Comparison of ENCODE assay signal across 10 cellular contexts in the genomic region with DNA sequence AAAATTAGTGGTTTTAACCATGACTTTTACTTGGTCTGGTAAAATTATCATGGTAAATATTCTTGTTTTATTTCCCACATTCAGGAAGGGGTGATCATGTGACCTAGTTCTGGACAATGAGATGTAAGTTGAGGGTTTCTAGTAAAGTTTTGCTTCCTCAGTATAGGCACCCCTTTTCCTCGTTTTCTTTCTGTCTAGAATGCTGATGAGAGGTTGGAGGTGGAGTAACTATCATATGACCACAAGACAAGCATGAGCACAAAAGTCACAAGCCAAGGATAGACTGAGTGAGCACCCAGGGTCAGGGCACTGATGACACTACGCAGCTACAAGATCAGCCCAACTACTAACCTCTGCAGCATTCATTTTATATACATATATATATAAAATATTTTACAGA. TPM values are rescaled to one million over a fixed set of nuclear protein-coding genes. Genes with fewer than 3 reads are reported as not detected.
DNase-seq lines count a peak whose midpoint lies in the region; ATAC-seq, FAIRE-seq and TF ChIP-seq lines count a peak whose summit lies in the region.
"Had no signal": no experiment of that assay in that cellular context is flagged by ENCODE, and none has a peak within 500 bp of the region (broad histone marks: within the 10 kb centered on the region; RNA-seq: fewer than 3 reads in every experiment).

No MANE protein-coding gene starts in this region.

- H3K4me1 ChIP-seq in Peyer's patch: no peaks in the 10 kb centered on the region
- H3K4me1 ChIP-seq in gastroesophageal sphincter: peaks cover 0 to 10% (median 0%) of the 10 kb centered on the region in 3 donors
- H3K4me1 ChIP-seq in prostate gland (replicated peaks): no peaks in the 10 kb centered on the region

- H3K27me3 ChIP-seq in Peyer's patch: no peaks in the 10 kb centered on the region
- no peaks in the 10 kb centered on the region for H3K27me3 ChIP-seq in gastroesophageal sphincter
- H3K27me3 ChIP-seq in prostate gland (replicated peaks; ENCODE audit: insufficient read depth): no peaks in the 10 kb centered on the region

- peak overlapping the region in 1 of 4 donors; percentile 43 for H3K27ac ChIP-seq in Peyer's patch
- peak overlapping the region in 1 of 4 donors; percentile 54 for H3K27ac ChIP-seq in gastroesophageal sphincter
- no peak overlapping the region for H3K27ac ChIP-seq in prostate gland
- H3K27ac ChIP-seq: SK-N-MC had no signal

- no peak for FAIRE-seq in H54 (lab: Jason Lieb, UNC)

- H3K36me3 ChIP-seq in Peyer's patch (no peaks in the 10 kb centered on the region), gastroesophageal sphincter (no peaks in the 10 kb centered on the region), prostate gland (no peaks in the 10 kb centered on the region)

- H3K9me3 ChIP-seq in Peyer's patch (no peaks in the 10 kb centered on the region), gastroesophageal sphincter (no peaks in the 10 kb centered on the region), prostate gland (no peaks in the 10 kb centered on the region)

- peaks cover 26% of the 10 kb centered on the region for H3K27me3 Mint-ChIP-seq in activated T-helper 1 cell treated with anti-CD3 and anti-CD28 coated beads, Interleukin-12 subunit alpha, Interleukin-12 subunit beta, Interleukin-2, Interleukin-4 antibody, amounts not matched to agents 30 ng/mL and 10 ng/mL and 1 ng/mL, durations not matched to agents 14 hours and 24 hours and 36 hours (ENCODE audit: insufficient read depth)

- H3K4me3 ChIP-seq in GM12875 (ENCODE audit: low read depth, low read length) (peak overlapping the region; percentile 53), Peyer's patch (peak overlapping the region; percentile 37 to 60 (median 38)), gastroesophageal sphincter (peak overlapping the region; percentile 32 to 43), prostate gland (peak overlapping the region; percentile 26 to 37)
- H3K4me3 ChIP-seq: SK-N-MC had no signal

- DNase-seq in Peyer's patch: no peak
- DNase-seq in prostate gland (ENCODE audit: low spot score): no peak
- no peak for DNase-seq in activated effector memory CD4-positive, alpha-beta T cell treated with anti-CD3 and anti-CD28 coated beads, Interleukin-2, amount 50 U/mL, for 16 hours
- DNase-seq in activated T-helper 1 cell treated with anti-CD3 and anti-CD28 coated beads, Interleukin-12 subunit alpha, Interleukin-12 subunit beta, Interleukin-2, Interleukin-4 antibody, amounts not matched to agents 30 ng/mL and 10 ng/mL and 1 ng/mL, durations not matched to agents 14 hours and 24 hours and 36 hours (ENCODE audit: low spot score): no peak
- DNase-seq in activated T-cell treated with anti-CD3 and anti-CD28 coated beads for 4 hours: no peak
- DNase-seq in H54 (ENCODE audit: insufficient read length, low spot score): no peak
- DNase-seq: NCI-H1436 had no signal

- no peaks in the 10 kb centered on the region for H3K4me1 Mint-ChIP-seq in activated T-helper 1 cell treated with anti-CD3 and anti-CD28 coated beads, Interleukin-12 subunit alpha, Interleukin-12 subunit beta, Interleukin-2, Interleukin-4 antibody, amounts not matched to agents 30 ng/mL and 10 ng/mL and 1 ng/mL, durations not matched to agents 14 hours and 24 hours and 36 hours (ENCODE audit: low read depth)

- no peaks in the 10 kb centered on the region for H3K9me3 Mint-ChIP-seq in activated T-helper 1 cell treated with anti-CD3 and anti-CD28 coated beads, Interleukin-12 subunit alpha, Interleukin-12 subunit beta, Interleukin-2, Interleukin-4 antibody, amounts not matched to agents 30 ng/mL and 10 ng/mL and 1 ng/mL, durations not matched to agents 14 hours and 24 hours and 36 hours

- no peak for TF ChIP-seq POLR2A in Peyer's patch (IDR thresholded peaks at IDR 0.05)
- TF ChIP-seq POLR2A in gastroesophageal sphincter (IDR thresholded peaks at IDR 0.05): no peak
- TF ChIP-seq POLR2A in prostate gland (IDR thresholded peaks at IDR 0.05): no peak
- TF ChIP-seq POLR2A in H54 (IDR thresholded peaks at IDR 0.05; ENCODE audit: low read depth, low read length): no peak

- intact Hi-C loops in prostate gland (cut with DNase I): no loop called here
- intact Hi-C loops in activated T-helper 1 cell treated with anti-CD3 and anti-CD28 coated beads, Interleukin-12 subunit alpha, Interleukin-12 subunit beta, Interleukin-2, Interleukin-4 antibody, amounts not matched to agents 30 ng/mL and 10 ng/mL and 1 ng/mL, durations not matched to agents 14 hours and 24 hours and 36 hours (cut with micrococcal nuclease): no loop called here

- TF ChIP-seq CTCF in GM12875 (IDR thresholded peaks at IDR 0.05; ENCODE audit: borderline replicate concordance, insufficient read depth, low read depth, low read length) (no peak), Peyer's patch (IDR thresholded peaks at IDR 0.05) (no peak), gastroesophageal sphincter (IDR thresholded peaks at IDR 0.05) (no peak), prostate gland (IDR thresholded peaks at IDR 0.05) (no peak)

- 64% methylated on average over 2 of the region's 2 CpGs; no CpG with 5 or more reads in 1 of the 2 donors for WGBS in gastroesophageal sphincter (ENCODE audit: low coverage in 1 of 2), 2 donors
- 77% methylated on average over 2 of the region's 2 CpGs for WGBS in prostate gland

- H3K27ac Mint-ChIP-seq in activated T-helper 1 cell treated with anti-CD3 and anti-CD28 coated beads, Interleukin-12 subunit alpha, Interleukin-12 subunit beta, Interleukin-2, Interleukin-4 antibody, amounts not matched to agents 30 ng/mL and 10 ng/mL and 1 ng/mL, durations not matched to agents 14 hours and 24 hours and 36 hours: no peak overlapping the region

- H3K36me3 Mint-ChIP-seq in activated T-helper 1 cell treated with anti-CD3 and anti-CD28 coated beads, Interleukin-12 subunit alpha, Interleukin-12 subunit beta, Interleukin-2, Interleukin-4 antibody, amounts not matched to agents 30 ng/mL and 10 ng/mL and 1 ng/mL, durations not matched to agents 14 hours and 24 hours and 36 hours (ENCODE audit: low read depth): no peaks in the 10 kb centered on the region

- ATAC-seq in gastroesophageal sphincter: no peak

- H3K4me3 Mint-ChIP-seq in activated T-helper 1 cell treated with anti-CD3 and anti-CD28 coated beads, Interleukin-12 subunit alpha, Interleukin-12 subunit beta, Interleukin-2, Interleukin-4 antibody, amounts not matched to agents 30 ng/mL and 10 ng/mL and 1 ng/mL, durations not matched to agents 14 hours and 24 hours and 36 hours: no peak overlapping the region

- no peak for TF ChIP-seq EP300 in gastroesophageal sphincter (IDR thresholded peaks at IDR 0.05)

RNA-seq across cellular contexts. Expression of a gene that starts 53.9 kb away (rescaled TPM):
- 100 to 1,000 TPM; 148 to 340 (median 328) TPM for total RNA-seq in Peyer's patch
- total RNA-seq in gastroesophageal sphincter: 10 to 100 TPM; 28.2 to 63.5 (median 47.2) TPM
- total RNA-seq in prostate gland: 10 to 100 TPM; 44.2 to 45.2 TPM
- total RNA-seq in activated T-helper 1 cell treated with anti-CD3 and anti-CD28 coated beads, Interleukin-12 subunit alpha, Interleukin-12 subunit beta, Interleukin-2, Interleukin-4 antibody, amounts not matched to agents 30 ng/mL and 10 ng/mL and 1 ng/mL, durations not matched to agents 14 hours and 24 hours and 36 hours: 12.1 and 13.2 TPM in 2 replicates
